1 cellular context compared by ENCODE assay signal in the genomic region with DNA sequence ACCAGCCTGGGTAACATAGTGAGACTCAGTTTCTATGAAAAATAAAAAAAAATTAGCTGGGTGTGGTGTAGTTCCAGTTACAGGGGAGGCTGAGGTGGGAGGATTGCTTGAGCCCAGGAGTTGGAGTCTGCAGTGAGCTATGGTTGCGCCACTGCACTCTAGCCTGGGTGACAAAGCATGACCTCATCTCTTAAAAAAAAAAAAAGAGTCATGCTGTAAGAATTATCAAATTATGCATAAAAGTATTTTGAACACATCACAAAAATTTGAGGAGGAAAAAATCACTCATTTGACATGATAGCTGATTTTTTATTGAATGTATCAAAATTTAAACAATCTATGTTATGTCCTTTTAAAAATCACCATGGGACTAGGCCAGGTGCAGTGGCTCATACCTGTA.
TF ChIP-seq lines count a peak whose summit lies in the region.

No MANE protein-coding gene starts in this region.

TF ChIP-seq in IMR-90, 13 proteins besides CTCF, POLR2A, EP300 and RAD21:
- TF ChIP-seq, protein P1, sequence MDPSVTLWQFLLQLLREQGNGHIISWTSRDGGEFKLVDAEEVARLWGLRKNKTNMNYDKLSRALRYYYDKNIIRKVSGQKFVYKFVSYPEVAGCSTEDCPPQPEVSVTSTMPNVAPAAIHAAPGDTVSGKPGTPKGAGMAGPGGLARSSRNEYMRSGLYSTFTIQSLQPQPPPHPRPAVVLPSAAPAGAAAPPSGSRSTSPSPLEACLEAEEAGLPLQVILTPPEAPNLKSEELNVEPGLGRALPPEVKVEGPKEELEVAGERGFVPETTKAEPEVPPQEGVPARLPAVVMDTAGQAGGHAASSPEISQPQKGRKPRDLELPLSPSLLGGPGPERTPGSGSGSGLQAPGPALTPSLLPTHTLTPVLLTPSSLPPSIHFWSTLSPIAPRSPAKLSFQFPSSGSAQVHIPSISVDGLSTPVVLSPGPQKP (IDR thresholded peaks at IDR 0.05; ENCODE audit: borderline replicate concordance, low read depth, low read length) = no peak
- no peak for TF ChIP-seq RFX5 (IDR thresholded peaks at IDR 0.05; ENCODE audit: low read depth, low read length)
- no peak for TF ChIP-seq SMC3 (IDR thresholded peaks at IDR 0.05; ENCODE audit: low read depth, low read length)
- peak; percentile 39; the same call in 1 of the 2 replicates for TF ChIP-seq CEBPB (IDR thresholded peaks at IDR 0.05; ENCODE audit: low read depth, low read length)
- TF ChIP-seq MXI1 (IDR thresholded peaks at IDR 0.05; ENCODE audit: borderline replicate concordance, low read depth, low read length) = no peak
- TF ChIP-seq USF2 (IDR thresholded peaks at IDR 0.05; ENCODE audit: low read depth, low read length) = no peak
